7 cellular contexts compared by ENCODE assay signal in the genomic region with DNA sequence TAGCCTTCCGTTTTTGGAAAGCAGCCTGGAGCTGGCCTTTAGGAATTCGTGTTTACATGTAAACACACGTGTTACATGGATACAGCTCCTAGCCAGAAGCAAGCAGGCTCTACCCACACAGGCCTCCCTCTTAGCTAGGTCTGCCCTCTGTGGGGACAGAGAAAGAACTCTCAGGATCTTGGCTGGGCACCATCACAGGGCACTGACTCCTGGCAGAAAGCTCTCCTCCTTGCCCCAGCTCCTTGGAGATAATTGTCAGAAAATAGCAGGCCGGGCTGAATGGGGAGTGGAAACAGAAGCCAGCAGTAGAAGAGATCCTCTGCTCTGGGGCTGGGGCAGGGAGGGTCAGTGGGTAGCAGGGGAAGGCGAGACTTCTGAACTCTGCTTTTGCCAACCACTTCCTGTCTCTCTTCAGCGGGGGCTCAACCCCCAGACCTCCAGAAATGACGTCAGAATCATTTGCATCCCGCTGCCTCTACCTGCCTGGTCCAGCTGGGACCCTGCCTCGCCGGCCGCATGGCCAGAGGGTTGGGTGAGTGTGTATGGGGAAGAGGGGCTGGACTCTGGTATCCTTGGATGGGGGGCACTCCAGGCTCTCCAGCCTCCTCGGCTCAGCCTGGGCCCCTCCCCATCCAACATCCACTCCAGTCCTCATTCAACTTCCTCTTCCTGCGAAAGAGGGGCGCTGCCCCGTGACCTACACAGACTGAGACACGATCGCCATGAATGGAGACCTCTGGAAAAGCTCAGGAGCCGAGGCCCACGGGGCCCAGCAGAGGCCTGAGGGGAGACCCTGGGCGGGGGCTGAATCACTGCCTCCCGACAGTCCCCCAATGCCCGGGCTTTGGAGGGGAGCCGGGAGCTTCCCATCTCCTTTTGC. TPM values are rescaled to one million over a fixed set of nuclear protein-coding genes. Genes with fewer than 3 reads are reported as not detected.
DNase-seq lines count a peak whose midpoint lies in the region; ATAC-seq and TF ChIP-seq lines count a peak whose summit lies in the region.

No MANE protein-coding gene starts in this region.

- H3K9me3 ChIP-seq in Peyer's patch: no peaks in the 10 kb centered on the region

- peak; percentile 76 for ATAC-seq in GM18861 (IDR thresholded peaks at IDR 0.05; ENCODE audit: unreplicated experiment)
- peak; percentile 69 for ATAC-seq in HG02642 (IDR thresholded peaks at IDR 0.05; ENCODE audit: poor library complexity, unreplicated experiment)
- peak; percentile 46 for ATAC-seq in foreskin keratinocyte

- peak in 2 of 3 donors; percentile 67 to 75 for DNase-seq in Peyer's patch
- DNase-seq in foreskin keratinocyte: no peak
- no peak for DNase-seq in dedifferentiated amniotic fluid mesenchymal stem cell (ENCODE audit: extremely low spot score)
- no peak for DNase-seq in superior temporal gyrus (ENCODE audit: extremely low spot score)

- TF ChIP-seq CTCF in Peyer's patch (IDR thresholded peaks at IDR 0.05) (no peak), foreskin keratinocyte (conservative IDR thresholded peaks at IDR 0.05) (no peak)

- no peaks in the 10 kb centered on the region for H3K27me3 ChIP-seq in Peyer's patch
- no peaks in the 10 kb centered on the region for H3K27me3 ChIP-seq in foreskin keratinocyte
- peaks cover 28% of the 10 kb centered on the region for H3K27me3 ChIP-seq in rectal smooth muscle tissue (ENCODE audit: control insufficient read depth, insufficient read depth, low read length)

- TF ChIP-seq POLR2A in Peyer's patch (IDR thresholded peaks at IDR 0.05): no peak

- H3K4me3 ChIP-seq in Peyer's patch: peak overlapping the region; percentile 48 to 62 (median 49)
- peak overlapping the region; percentile 68 for H3K4me3 ChIP-seq in rectal smooth muscle tissue (ENCODE audit: low read length)

- H3K36me3 ChIP-seq in Peyer's patch (no peaks in the 10 kb centered on the region), rectal smooth muscle tissue (ENCODE audit: control insufficient read depth, insufficient read depth, low read length) (no peaks in the 10 kb centered on the region)

- peaks cover 0 to 10% (median 7%) of the 10 kb centered on the region in 4 donors for H3K4me1 ChIP-seq in Peyer's patch
- H3K4me1 ChIP-seq in foreskin keratinocyte: peaks cover 12% of the 10 kb centered on the region
- H3K4me1 ChIP-seq in rectal smooth muscle tissue (ENCODE audit: control insufficient read depth, insufficient read depth, low read length): peaks cover 6% of the 10 kb centered on the region

- H3K27ac ChIP-seq in Peyer's patch (peak overlapping the region; percentile 78 to 87 (median 83)), foreskin keratinocyte (peak overlapping the region; percentile 47), rectal smooth muscle tissue (ENCODE audit: low read depth, low read length) (peak overlapping the region; percentile 1)

- H3K9ac ChIP-seq in rectal smooth muscle tissue (ENCODE audit: low read length): no peak overlapping the region

RNA-seq across cellular contexts. Expression of gene HOXC4, which starts 0.7 kb away (rescaled TPM):
- total RNA-seq in Peyer's patch (1 to 10 TPM; 1.1 to 8.3 (median 1.8) TPM), foreskin keratinocyte (2.3 and 2.9 TPM in 2 replicates)
- polyA plus RNA-seq in foreskin keratinocyte: 2.4 and 2.6 TPM in 2 replicates

RNA-seq across cellular contexts. Expression of gene HOXC5, which starts 20.1 kb away (rescaled TPM):
- total RNA-seq in Peyer's patch (not detected), foreskin keratinocyte (0.67 and 0.85 TPM in 2 replicates)
- 0.75 and 0.93 TPM in 2 replicates for polyA plus RNA-seq in foreskin keratinocyte

RNA-seq across cellular contexts. Expression of gene HOXC6, which starts 24.7 kb away (rescaled TPM):
- total RNA-seq in Peyer's patch (1 to 10 TPM in 2 of 4 donors, under 1 TPM in 2; 0.70 to 1.7 (median 1.3) TPM), foreskin keratinocyte (3.9 and 4.3 TPM in 2 replicates)
- polyA plus RNA-seq in foreskin keratinocyte: 6.1 and 6.4 TPM in 2 replicates

RNA-seq across cellular contexts. Expression of gene HOXC8, which starts 44.2 kb away (rescaled TPM):
- total RNA-seq in Peyer's patch (1 to 10 TPM in 3 of 4 donors, under 1 TPM in 1; 0.35 to 1.7 (median 1.1) TPM), foreskin keratinocyte (1.3 and 2.0 TPM in 2 replicates)
- polyA plus RNA-seq in foreskin keratinocyte: 1.2 and 2.0 TPM in 2 replicates

RNA-seq across cellular contexts. Expression of gene HOXC9, which starts 53.0 kb away (rescaled TPM):
- 10 to 100 TPM in 1 of 4 donors, 1 to 10 TPM in 2, not detected in 1; 1.7 to 13.2 (median 1.9) TPM for total RNA-seq in Peyer's patch
- total RNA-seq in foreskin keratinocyte: 4.3 and 5.5 TPM in 2 replicates
- 7.0 and 9.0 TPM in 2 replicates for polyA plus RNA-seq in foreskin keratinocyte

Comparison
In these comparisons a context has a peak if more than half of its experiments do, and no peak if none do; other contexts are left out.
1. DNase-seq: peak in Peyer's patch (2 of 3); none in foreskin keratinocyte (0 of 2), dedifferentiated amniotic fluid mesenchymal stem cell (single experiment) and superior temporal gyrus (single experiment).
2. H3K27ac ChIP-seq: peak in every context shown above with its lines; median percentile 83 in Peyer's patch; 47 in foreskin keratinocyte; 1 in rectal smooth muscle tissue.
3. Peak in every context shown above with its lines, with median percentiles within 50 percentile points of each other: ATAC-seq.